9 cellular contexts compared by ENCODE assay signal in the genomic region with DNA sequence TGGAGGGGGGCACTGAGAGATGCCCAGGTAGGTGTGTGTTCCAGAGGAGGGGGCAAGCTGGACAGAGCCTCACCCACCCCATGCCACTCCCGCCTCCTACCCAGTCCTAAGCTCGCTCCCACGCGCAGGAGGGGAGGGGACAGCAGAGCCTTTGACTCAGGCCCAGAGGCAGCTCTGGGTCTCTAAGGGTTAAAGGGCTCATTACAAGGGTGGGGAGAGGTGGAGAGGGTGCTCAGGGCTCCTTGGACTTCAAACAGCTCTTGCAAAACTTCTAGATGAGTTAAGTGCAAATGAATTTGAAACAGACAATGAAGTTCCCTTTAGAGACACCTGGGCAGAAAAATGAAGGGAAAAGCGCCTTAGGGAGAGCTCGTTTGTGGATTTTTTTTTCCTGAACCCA.
DNase-seq lines count a peak whose midpoint lies in the region; ATAC-seq and TF ChIP-seq lines count a peak whose summit lies in the region.
"Had no signal": no experiment of that assay in that cellular context is flagged by ENCODE, and none has a peak within 500 bp of the region (broad histone marks: within the 10 kb centered on the region; RNA-seq: fewer than 3 reads in every experiment).

No MANE protein-coding gene starts in this region.

- CTCF ChIA-PET in RWPE1 (lab: Yijun Ruan, JAX), result interaction anchor here (0.6 to 1.1 kb wide), 3 partner anchors 9 to 41 kb away, joined by 3 to 6 read pairs (median 4); no protein-coding TSS in a partner anchor

- peak overlapping the region; percentile 100 for H3K27ac ChIP-seq in RWPE1
- no peak overlapping the region for H3K27ac ChIP-seq in spleen

- POLR2A ChIA-PET in RWPE1 (lab: Yijun Ruan, JAX; ENCODE audit: low non-redundant PET), result interaction anchor here (0.7 kb wide), 1 partner anchor 393 kb away, joined by 3 read pairs; no protein-coding TSS in a partner anchor

- intact Hi-C loops in spleen (cut with DNase I; ENCODE audit: low total_unique reads), result no loop called here

- peaks cover 0 to 24% (median 20%) of the 10 kb centered on the region in 6 donors for H3K4me1 ChIP-seq in spleen

- no peaks in the 10 kb centered on the region for H3K36me3 ChIP-seq in spleen

- peaks cover 0 to 75% (median 15%) of the 10 kb centered on the region in 7 donors for H3K27me3 ChIP-seq in spleen (replicated peaks in 1 of 7)

- TF ChIP-seq CTCF in RWPE1 (conservative IDR thresholded peaks at IDR 0.05; ENCODE audit: low read depth) (no peak), spleen (IDR thresholded peaks at IDR 0.05 in 8 of 11, conservative IDR thresholded peaks at IDR 0.05 in 3 of 11) (no peak)

- 73 to 81% (median 77%) methylated on average over 6 of the region's 6 CpGs for WGBS in spleen, 5 donors

- H3K4me3 ChIP-seq in iPS-18c (ENCODE audit: insufficient read depth, low read depth, low read length) (peak overlapping the region; percentile 20; the same call in 1 of the 2 replicates), spleen (no peak overlapping the region)

- DNase-seq in HT-29 (ENCODE audit: low spot score) (peak; percentile 37), RWPE1 (ENCODE audit: low spot score) (peak; percentile 80), spleen (peak; percentile 28), SHP77 (lab: John Stamatoyannopoulos, UW) (no peak)
- no peak for DNase-seq in stimulated activated CD4-positive, alpha-beta T cell treated with anti-CD3 and anti-CD28 coated beads, Interleukin-12 subunit alpha, Interleukin-12 subunit beta, amount 100 ng/mL, for 4 hours
- DNase-seq: activated CD4-positive, alpha-beta memory T cell treated with anti-CD3 and anti-CD28 coated beads, Interleukin-2, amount 10 ng/mL, durations not matched to agents 7 days and 5 days; activated naive CD8-positive, alpha-beta T cell treated with anti-CD3 and anti-CD28 coated beads for 36 hours had no signal

- TF ChIP-seq POLR2A in spleen (IDR thresholded peaks at IDR 0.05), result no peak

- H3K9me3 ChIP-seq in iPS-18c (ENCODE audit: control insufficient read depth, insufficient read depth, low read length) (no peaks in the 10 kb centered on the region), spleen (no peaks in the 10 kb centered on the region)

- no peak for ATAC-seq in GM21528 (IDR thresholded peaks at IDR 0.05; ENCODE audit: low FRiP score, unreplicated experiment)

Comparison
In these comparisons a context has a peak if more than half of its experiments do, and no peak if none do; other contexts are left out.
1. DNase-seq: peak in HT-29 (single experiment), RWPE1 (single experiment) and spleen (single experiment); none in stimulated activated CD4-positive, alpha-beta T cell treated with anti-CD3 and anti-CD28 coated beads, Interleukin-12 subunit alpha, Interleukin-12 subunit beta, amount 100 ng/mL, for 4 hours (single experiment) and SHP77 (0 of 2).